Comparison of ENCODE assay signal across 9 cellular contexts in the genomic region with DNA sequence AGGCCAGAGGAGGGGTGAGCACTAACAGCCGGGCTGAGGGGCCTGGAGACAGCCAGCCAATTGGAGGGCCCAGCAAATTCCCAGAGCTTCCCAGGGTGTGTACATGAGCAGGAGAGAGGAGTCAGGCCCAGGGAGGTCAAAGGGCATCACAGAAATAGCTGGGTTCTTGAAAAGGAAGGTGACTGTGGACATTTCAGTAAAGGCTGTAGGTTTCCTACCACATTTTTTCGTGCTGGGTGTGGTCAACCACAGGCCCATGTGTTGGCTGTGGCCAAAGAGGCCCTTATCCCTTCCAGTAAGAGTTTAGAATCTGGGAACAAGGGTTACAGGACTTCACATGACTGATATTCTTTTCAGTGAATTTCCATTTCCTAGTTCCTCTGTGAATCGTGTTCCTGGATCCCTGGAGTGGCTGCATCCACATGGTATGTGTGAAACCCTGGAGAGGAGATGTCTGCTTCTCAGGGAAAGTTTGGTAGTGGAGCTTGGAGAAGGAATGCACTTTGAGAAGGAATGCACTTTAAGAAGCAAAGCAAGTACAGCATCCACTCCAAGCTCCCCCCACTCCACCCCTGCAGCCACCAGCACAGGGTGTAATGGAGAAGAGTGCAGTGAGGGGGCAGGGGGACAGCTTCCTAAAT.
DNase-seq lines count a peak whose midpoint lies in the region; ATAC-seq, FAIRE-seq and TF ChIP-seq lines count a peak whose summit lies in the region.
"Had no signal": no experiment of that assay in that cellular context is flagged by ENCODE, and none has a peak within 500 bp of the region (broad histone marks: within the 10 kb centered on the region; RNA-seq: fewer than 3 reads in every experiment).

No MANE protein-coding gene starts in this region.

- H3K9me3 ChIP-seq in RWPE2 (ENCODE audit: severe bottlenecking) = no peaks in the 10 kb centered on the region
- H3K9me3 ChIP-seq in skeletal muscle tissue (ENCODE audit: control insufficient read depth in 3 of 3, low read length in 3 of 3) = no peaks in the 10 kb centered on the region

- H3K27me3 ChIP-seq in RWPE2 (ENCODE audit: insufficient read depth, poor library complexity, severe bottlenecking) (no peaks in the 10 kb centered on the region), skeletal muscle tissue (ENCODE audit: control insufficient read depth in 3 of 3, insufficient read depth in 3 of 3, low read length in 3 of 3) (no peaks in the 10 kb centered on the region)

- TF ChIP-seq CTCF in RWPE2 (IDR thresholded peaks at IDR 0.05; ENCODE audit: poor library complexity, severe bottlenecking) = no peak

- peaks cover 32% of the 10 kb centered on the region for H3K4me1 ChIP-seq in RWPE2 (ENCODE audit: insufficient read depth, poor library complexity, severe bottlenecking)
- peaks cover 15 to 23% (median 21%) of the 10 kb centered on the region in 3 donors for H3K4me1 ChIP-seq in skeletal muscle tissue (ENCODE audit: control insufficient read depth in 3 of 3, insufficient read depth in 3 of 3, low read length in 3 of 3)

- ATAC-seq in RWPE2 (ENCODE audit: low read depth) (peak; percentile 24), GM21390 (IDR thresholded peaks at IDR 0.05; ENCODE audit: unreplicated experiment) (no peak)

- peak overlapping the region; percentile 66 for H3K27ac ChIP-seq in RWPE2 (ENCODE audit: poor library complexity, severe bottlenecking)
- peak overlapping the region; percentile 77 for H3K27ac ChIP-seq in skeletal muscle tissue (ENCODE audit: low read depth, low read length)

- peak; percentile 65 for FAIRE-seq in GM18507 (lab: Jason Lieb, UNC)

- H3K36me3 ChIP-seq in RWPE2 (ENCODE audit: low read depth) (no peaks in the 10 kb centered on the region), skeletal muscle tissue (ENCODE audit: control insufficient read depth in 3 of 3, insufficient read depth in 3 of 3, low read length in 3 of 3) (no peaks in the 10 kb centered on the region)

- H3K4me3 ChIP-seq in RWPE2 (ENCODE audit: severe bottlenecking) = no peak overlapping the region
- no peak overlapping the region for H3K4me3 ChIP-seq in skeletal muscle tissue (ENCODE audit: low read length in 3 of 3)

- no peak overlapping the region for H3K9ac ChIP-seq in skeletal muscle tissue (ENCODE audit: low read depth in 1 of 3, low read length in 3 of 3)

- DNase-seq in GM18507 (ENCODE audit: extremely low spot score, insufficient read length, low read depth) = no peak
- DNase-seq in RWPE2 (ENCODE audit: low spot score) = no peak
- peak; percentile 25 for DNase-seq in foreskin melanocyte
- no peak for DNase-seq in stimulated activated naive CD4-positive, alpha-beta T cell (lab: John Stamatoyannopoulos, UW)
- DNase-seq in hippocampal formation (lab: John Stamatoyannopoulos, UW) = no peak
- no peak for DNase-seq in activated CD4-positive, alpha-beta T cell treated with anti-CD3 and anti-CD28 coated beads for 1 hour
- DNase-seq: effector CD8-positive, alpha-beta T cell had no signal
